8 cellular contexts compared by ENCODE assay signal in the genomic region with DNA sequence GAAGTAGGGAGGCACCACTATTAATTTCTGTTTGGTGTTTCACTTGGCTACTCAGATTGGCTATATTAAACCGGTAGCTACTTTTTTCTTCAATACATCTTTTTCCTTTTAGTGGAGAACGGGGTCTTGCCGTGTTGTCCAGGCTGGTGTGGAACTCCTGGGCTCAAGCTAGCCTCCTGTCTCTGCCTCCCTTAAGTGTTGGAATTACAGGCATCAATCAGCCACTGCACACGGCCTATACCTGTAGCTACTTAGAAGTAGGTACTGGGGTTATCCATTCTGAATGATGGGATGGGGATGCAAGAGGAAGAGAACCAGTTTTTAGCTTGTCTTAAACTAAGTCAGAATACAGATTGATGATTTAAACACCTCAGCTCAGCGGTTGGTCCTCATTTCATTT. TPM values are rescaled to one million over a fixed set of nuclear protein-coding genes. Genes with fewer than 3 reads are reported as not detected.
DNase-seq lines count a peak whose midpoint lies in the region; ATAC-seq and TF ChIP-seq lines count a peak whose summit lies in the region.

No MANE protein-coding gene starts in this region.

- TF ChIP-seq CTCF in MM.1S (IDR thresholded peaks at IDR 0.05; ENCODE audit: low read length) (no peak), neural cell (IDR thresholded peaks at IDR 0.05; ENCODE audit: poor library complexity, severe bottlenecking) (no peak)

- peak overlapping the region; percentile 89 for H3K27ac ChIP-seq in CD4-positive, CD25-positive, alpha-beta regulatory T cell (ENCODE audit: insufficient read depth, low read length, poor library complexity, severe bottlenecking)
- H3K27ac ChIP-seq in MM.1S (ENCODE audit: low read length) (peak overlapping the region; percentile 80; the same call in 1 of the 2 replicates), ectodermal cell (ENCODE audit: insufficient read depth, low read depth, low read length, poor library complexity, severe bottlenecking) (no peak overlapping the region), neural cell (ENCODE audit: low read length) (peak overlapping the region; percentile 94)

- peaks cover 39% of the 10 kb centered on the region for H3F3A ChIP-seq in MM.1S (ENCODE audit: insufficient read depth, low read length)
- H3F3A ChIP-seq in neural cell (ENCODE audit: insufficient read depth, low read length, poor library complexity, severe bottlenecking), result peaks cover 11% of the 10 kb centered on the region

- TF ChIP-seq RAD21 in neural cell (conservative IDR thresholded peaks at IDR 0.05), result no peak

- H3K27me3 Mint-ChIP-seq in CD4-positive, CD25-positive, alpha-beta regulatory T cell, result no peaks in the 10 kb centered on the region

- no peaks in the 10 kb centered on the region for H3K36me3 ChIP-seq in CD4-positive, CD25-positive, alpha-beta regulatory T cell (ENCODE audit: control insufficient read depth, insufficient read depth, low read length)
- peaks cover 4% of the 10 kb centered on the region; the same call in 1 of the 2 replicates for H3K36me3 ChIP-seq in MM.1S (replicated peaks; ENCODE audit: insufficient read depth, low read length)
- no peaks in the 10 kb centered on the region for H3K36me3 ChIP-seq in ectodermal cell (ENCODE audit: control insufficient read depth, insufficient read depth, low read length)
- H3K36me3 ChIP-seq in neural cell (ENCODE audit: insufficient read depth, low read length), result no peaks in the 10 kb centered on the region

- H3K9me2 ChIP-seq in MM.1S (replicated peaks; ENCODE audit: insufficient read depth, low read length), result no peaks in the 10 kb centered on the region
- H3K9me2 ChIP-seq in neural cell (ENCODE audit: insufficient read depth, low read length), result no peaks in the 10 kb centered on the region

- DNase-seq in CD4-positive, CD25-positive, alpha-beta regulatory T cell, result peak in 1 of 3 donors; percentile 27
- peak; percentile 10 for DNase-seq in MM.1S
- DNase-seq in SKM-1 (lab: John Stamatoyannopoulos, UW; ENCODE audit: unreplicated experiment), result no peak

- ATAC-seq in CD4-positive, CD25-positive, alpha-beta regulatory T cell (ENCODE audit: low read depth in 2 of 2), result no peak
- ATAC-seq in HG02852 (IDR thresholded peaks at IDR 0.05; ENCODE audit: unreplicated experiment) (no peak), HG03571 (IDR thresholded peaks at IDR 0.05; ENCODE audit: unreplicated experiment) (no peak), GM18858 (IDR thresholded peaks at IDR 0.05; ENCODE audit: unreplicated experiment) (no peak)

- H3K27ac Mint-ChIP-seq in CD4-positive, CD25-positive, alpha-beta regulatory T cell, result peak overlapping the region; percentile 91 to 97 (median 93)

- H4K20me1 ChIP-seq in MM.1S (ENCODE audit: insufficient read depth, low read length) (0 out of 2 replicates have a peak, but pooled peaks cover 4% of the 10 kb centered on the region), neural cell (ENCODE audit: insufficient read depth) (peaks cover 9% of the 10 kb centered on the region)

- H2AFZ ChIP-seq in MM.1S (ENCODE audit: low read length) (no peak overlapping the region), neural cell (ENCODE audit: low read depth, low read length) (no peak overlapping the region)

- H3K9me3 Mint-ChIP-seq in CD4-positive, CD25-positive, alpha-beta regulatory T cell, result no peaks in the 10 kb centered on the region

- peak overlapping the region; percentile 93 to 100 (median 96) for H3K4me3 Mint-ChIP-seq in CD4-positive, CD25-positive, alpha-beta regulatory T cell

- 47 to 55% methylated on average over 5 of the region's 5 CpGs for WGBS in ectodermal cell, 2 experiments

- H3K4me2 ChIP-seq in MM.1S (ENCODE audit: low read depth, low read length) (peak overlapping the region; percentile 88), neural cell (ENCODE audit: low read length) (peak overlapping the region; percentile 80)

- peak overlapping the region; percentile 95 for H3K4me3 ChIP-seq in CD4-positive, CD25-positive, alpha-beta regulatory T cell (ENCODE audit: low read depth, low read length)
- H3K4me3 ChIP-seq in MM.1S (ENCODE audit: low read length), result peak overlapping the region; percentile 90
- peak overlapping the region; percentile 92 for H3K4me3 ChIP-seq in ectodermal cell (ENCODE audit: insufficient read depth, low read depth, low read length)
- peak overlapping the region; percentile 89 for H3K4me3 ChIP-seq in neural cell (ENCODE audit: low read length)

- peaks cover 12% of the 10 kb centered on the region for H3K36me3 Mint-ChIP-seq in CD4-positive, CD25-positive, alpha-beta regulatory T cell

- peaks cover 58% of the 10 kb centered on the region for H3K4me1 ChIP-seq in CD4-positive, CD25-positive, alpha-beta regulatory T cell (ENCODE audit: control insufficient read depth, insufficient read depth, low read length, poor library complexity, severe bottlenecking)
- H3K4me1 ChIP-seq in MM.1S (ENCODE audit: low read length), result peaks cover 32% of the 10 kb centered on the region
- H3K4me1 ChIP-seq in ectodermal cell (ENCODE audit: control insufficient read depth, insufficient read depth, low read length), result peaks cover 6% of the 10 kb centered on the region

- H3K9ac ChIP-seq in MM.1S (ENCODE audit: low read length) (peak overlapping the region; percentile 91), neural cell (ENCODE audit: low read length) (peak overlapping the region; percentile 95)

- TF ChIP-seq EP300 in neural cell (conservative IDR thresholded peaks at IDR 0.05; ENCODE audit: poor library complexity, severe bottlenecking), result no peak

- H3K9me3 ChIP-seq in CD4-positive, CD25-positive, alpha-beta regulatory T cell (ENCODE audit: control insufficient read depth in 2 of 2, low read length in 2 of 2), result no peaks in the 10 kb centered on the region
- H3K9me3 ChIP-seq in MM.1S (replicated peaks; ENCODE audit: insufficient read depth, low read length) (no peaks in the 10 kb centered on the region), ectodermal cell (ENCODE audit: control insufficient read depth, low read length) (no peaks in the 10 kb centered on the region), neural cell (ENCODE audit: low read length) (no peaks in the 10 kb centered on the region)

- H3K79me2 ChIP-seq in MM.1S (ENCODE audit: low read length) (peaks cover 70% of the 10 kb centered on the region), neural cell (replicated peaks; ENCODE audit: insufficient read depth, low read length) (peaks cover 56% of the 10 kb centered on the region)

- no peaks in the 10 kb centered on the region for H3K27me3 ChIP-seq in CD4-positive, CD25-positive, alpha-beta regulatory T cell (ENCODE audit: control insufficient read depth, insufficient read depth, low read length)
- H3K27me3 ChIP-seq in MM.1S (replicated peaks; ENCODE audit: insufficient read depth, low read length) (no peaks in the 10 kb centered on the region), ectodermal cell (ENCODE audit: control insufficient read depth, insufficient read depth, low read length, poor library complexity, severe bottlenecking) (no peaks in the 10 kb centered on the region), neural cell (ENCODE audit: insufficient read depth, low read depth, low read length) (no peaks in the 10 kb centered on the region)

- H3K4me1 Mint-ChIP-seq in CD4-positive, CD25-positive, alpha-beta regulatory T cell, result peaks cover 19 to 58% (median 28%) of the 10 kb centered on the region in 4 donors

TF ChIP-seq in neural cell, 6 proteins besides CTCF, POLR2A, EP300 and RAD21:
- TF ChIP-seq SMC3 (conservative IDR thresholded peaks at IDR 0.05; ENCODE audit: poor library complexity), result no peak
- TF ChIP-seq, protein P1, sequence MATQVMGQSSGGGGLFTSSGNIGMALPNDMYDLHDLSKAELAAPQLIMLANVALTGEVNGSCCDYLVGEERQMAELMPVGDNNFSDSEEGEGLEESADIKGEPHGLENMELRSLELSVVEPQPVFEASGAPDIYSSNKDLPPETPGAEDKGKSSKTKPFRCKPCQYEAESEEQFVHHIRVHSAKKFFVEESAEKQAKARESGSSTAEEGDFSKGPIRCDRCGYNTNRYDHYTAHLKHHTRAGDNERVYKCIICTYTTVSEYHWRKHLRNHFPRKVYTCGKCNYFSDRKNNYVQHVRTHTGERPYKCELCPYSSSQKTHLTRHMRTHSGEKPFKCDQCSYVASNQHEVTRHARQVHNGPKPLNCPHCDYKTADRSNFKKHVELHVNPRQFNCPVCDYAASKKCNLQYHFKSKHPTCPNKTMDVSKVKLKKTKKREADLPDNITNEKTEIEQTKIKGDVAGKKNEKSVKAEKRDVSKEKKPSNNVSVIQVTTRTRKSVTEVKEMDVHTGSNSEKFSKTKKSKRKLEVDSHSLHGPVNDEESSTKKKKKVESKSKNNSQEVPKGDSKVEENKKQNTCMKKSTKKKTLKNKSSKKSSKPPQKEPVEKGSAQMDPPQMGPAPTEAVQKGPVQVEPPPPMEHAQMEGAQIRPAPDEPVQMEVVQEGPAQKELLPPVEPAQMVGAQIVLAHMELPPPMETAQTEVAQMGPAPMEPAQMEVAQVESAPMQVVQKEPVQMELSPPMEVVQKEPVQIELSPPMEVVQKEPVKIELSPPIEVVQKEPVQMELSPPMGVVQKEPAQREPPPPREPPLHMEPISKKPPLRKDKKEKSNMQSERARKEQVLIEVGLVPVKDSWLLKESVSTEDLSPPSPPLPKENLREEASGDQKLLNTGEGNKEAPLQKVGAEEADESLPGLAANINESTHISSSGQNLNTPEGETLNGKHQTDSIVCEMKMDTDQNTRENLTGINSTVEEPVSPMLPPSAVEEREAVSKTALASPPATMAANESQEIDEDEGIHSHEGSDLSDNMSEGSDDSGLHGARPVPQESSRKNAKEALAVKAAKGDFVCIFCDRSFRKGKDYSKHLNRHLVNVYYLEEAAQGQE (IDR thresholded peaks at IDR 0.05; ENCODE audit: borderline replicate concordance), result no peak
- TF ChIP-seq POLR2AphosphoS5 (IDR thresholded peaks at IDR 0.05), result no peak
- no peak for TF ChIP-seq TAF1 (IDR thresholded peaks at IDR 0.05; ENCODE audit: low read depth)
- TF ChIP-seq EZH2 (IDR thresholded peaks at IDR 0.05; ENCODE audit: borderline replicate concordance, insufficient read depth, low read length, poor library complexity, severe bottlenecking), result no peak
- no peak for TF ChIP-seq MXI1 (conservative IDR thresholded peaks at IDR 0.05; ENCODE audit: poor library complexity, severe bottlenecking)

RNA-seq across cellular contexts. Expression of a gene that starts 1.7 kb away (rescaled TPM):
- 181 TPM for total RNA-seq in CD4-positive, CD25-positive, alpha-beta regulatory T cell
- 100 to 1,000 TPM; 330 to 376 (median 350) TPM for polyA plus RNA-seq in CD4-positive, CD25-positive, alpha-beta regulatory T cell
- 156 TPM for polyA plus RNA-seq in ectodermal cell (2013, experiment 1 of 4)
- 166 TPM for polyA plus RNA-seq in ectodermal cell (2013, experiment 2 of 4)
- polyA plus RNA-seq in ectodermal cell (2013, experiment 3 of 4), result 151 TPM
- 154 TPM for polyA plus RNA-seq in ectodermal cell (2013, experiment 4 of 4)
- 110 and 118 TPM in 2 replicates for polyA plus RNA-seq in neural cell
- polyA minus RNA-seq in neural cell, result 91.0 and 99.3 TPM in 2 replicates
